Comparison of ENCODE assay signal across 16 cellular contexts in genomic region chr12:14938301-14938700, GRCh38. TPM values are rescaled to one million over a fixed set of nuclear protein-coding genes. Genes with fewer than 3 reads are reported as not detected.
A peak's percentile ranks its signal among the peaks of the same experiment; 100 is the strongest.
DNase-seq lines count a peak whose midpoint lies in the region; ATAC-seq, FAIRE-seq and TF ChIP-seq lines count a peak whose summit lies in the region.
"Had no signal": no experiment of that assay in that cellular context is flagged by ENCODE, and none has a peak within 500 bp of the region (broad histone marks: within the 10 kb centered on the region; RNA-seq: fewer than 3 reads in every experiment).

Gene ERP27 (minus strand): TSS chr12:14938537. CDS start chr12:14938508, 29 bp downstream.

- no peak within 1 kb of the TSS for H3K4me3 ChIP-seq in kidney (ENCODE audit: low read length in 2 of 2)
- no peak within 1 kb of the TSS for H3K4me3 ChIP-seq in A673 (ENCODE audit: low read depth, low read length, poor library complexity, severe bottlenecking)
- no peak within 1 kb of the TSS for H3K4me3 ChIP-seq in adrenal gland
- H3K4me3 ChIP-seq: ascending aorta, SJSA1 had no signal

- intact Hi-C loops in activated CD4-positive, alpha-beta memory T cell treated with anti-CD3 and anti-CD28 coated beads for 36 hours (cut with micrococcal nuclease): no loop called here
- intact Hi-C loops in kidney (cut with DNase I): no loop called here
- intact Hi-C loops in A673 (cut with micrococcal nuclease; ENCODE audit: unreplicated experiment): no loop called here
- intact Hi-C loops in adrenal gland (cut with DNase I): no loop called here

- no peak for TF ChIP-seq POLR2A in adrenal gland (IDR thresholded peaks at IDR 0.05)

- POLR2A ChIA-PET in activated CD4-positive, alpha-beta memory T cell treated with anti-CD3 and anti-CD28 coated beads for 36 hours (lab: Charles Lee): interaction anchor here (3.0 kb wide), 1 partner anchor 10 kb away, joined by 14 read pairs; no protein-coding TSS in a partner anchor
- POLR2A ChIA-PET in A673 (lab: Charles Lee; ENCODE audit: low non-redundant PET): no interaction called here

- H3K27ac Mint-ChIP-seq in activated CD8-positive, alpha-beta memory T cell treated with anti-CD3 and anti-CD28 coated beads, Interleukin-2, amount 10 ng/mL, durations not matched to agents 7 days and 5 days: peak within 1 kb of the TSS; percentile 24
- peak within 1 kb of the TSS; percentile 76 for H3K27ac Mint-ChIP-seq in activated CD4-positive, alpha-beta memory T cell treated with anti-CD3 and anti-CD28 coated beads for 36 hours
- H3K27ac Mint-ChIP-seq in stimulated activated naive B cell treated with anti-CD40 and anti-IgM and Interleukin-4, amounts not matched to agents 10 μg/mL and 1 μg/mL and 100 μg/mL, for 72 hours: peak within 1 kb of the TSS; percentile 90

- H3K27me3 ChIP-seq in A673 (replicated peaks; ENCODE audit: insufficient read depth, low read depth, low read length, poor library complexity) (no peaks in the 10 kb centered on the region), adrenal gland (no peaks in the 10 kb centered on the region)
- H3K27me3 ChIP-seq: ascending aorta, SJSA1 had no signal

- TF ChIP-seq CTCF in kidney (IDR thresholded peaks at IDR 0.05; ENCODE audit: borderline replicate concordance, extremely low read depth, insufficient read depth): no peak
- TF ChIP-seq CTCF in A673 (conservative IDR thresholded peaks at IDR 0.05; ENCODE audit: low read depth, low read length): no peak
- TF ChIP-seq CTCF in adrenal gland (IDR thresholded peaks at IDR 0.05): no peak

- H3K4me3 Mint-ChIP-seq in activated CD8-positive, alpha-beta memory T cell treated with anti-CD3 and anti-CD28 coated beads, Interleukin-2, amount 10 ng/mL, durations not matched to agents 7 days and 5 days: no peak within 1 kb of the TSS
- no peak within 1 kb of the TSS for H3K4me3 Mint-ChIP-seq in activated CD4-positive, alpha-beta memory T cell treated with anti-CD3 and anti-CD28 coated beads for 36 hours
- H3K4me3 Mint-ChIP-seq in stimulated activated naive B cell treated with anti-CD40 and anti-IgM and Interleukin-4, amounts not matched to agents 10 μg/mL and 1 μg/mL and 100 μg/mL, for 72 hours: peak within 1 kb of the TSS in 1 of 2 donors; percentile 31

- CTCF ChIA-PET in activated CD8-positive, alpha-beta memory T cell treated with anti-CD3 and anti-CD28 coated beads, Interleukin-2, amount 10 ng/mL, durations not matched to agents 7 days and 5 days (lab: Charles Lee): interaction anchor here (1.0 to 3.7 kb wide), 8 partner anchors 18 to 127 kb away, joined by 3 to 15 read pairs (median 4); no protein-coding TSS in a partner anchor
- CTCF ChIA-PET in activated CD4-positive, alpha-beta memory T cell treated with anti-CD3 and anti-CD28 coated beads for 36 hours (lab: Charles Lee): interaction anchor here (0.7 to 4.8 kb wide), 9 partner anchors 9 to 163 kb away, joined by 3 to 41 read pairs (median 4); partner anchors contain the start of gene ARHGDIB
- CTCF ChIA-PET in A673 (lab: Charles Lee): no interaction called here

- DNase-seq in activated CD8-positive, alpha-beta memory T cell treated with anti-CD3 and anti-CD28 coated beads, Interleukin-2, amount 10 ng/mL, durations not matched to agents 7 days and 5 days: no peak
- no peak for DNase-seq in activated CD8-positive, alpha-beta memory T cell treated with anti-CD3 and anti-CD28 coated beads, Interleukin-2, amount 50 U/mL, for 4 hours
- DNase-seq in activated CD4-positive, alpha-beta memory T cell treated with anti-CD3 and anti-CD28 coated beads for 36 hours: no peak
- DNase-seq in kidney (no peak), foreskin melanocyte (no peak), A673 (ENCODE audit: low spot score) (no peak), adrenal gland (no peak)
- DNase-seq in stimulated activated naive B cell treated with anti-CD40 and anti-IgM and Interleukin-4, amounts not matched to agents 10 μg/mL and 1 μg/mL and 100 μg/mL, for 72 hours: no peak
- DNase-seq: activated CD8-positive, alpha-beta memory T cell treated with anti-CD3 and anti-CD28 coated beads, Interleukin-2, amount 50 U/mL, for 48 hours; cortex of kidney; NCI-H1694; substantia nigra had no signal

- no peak for FAIRE-seq in kidney (lab: Jason Lieb, UNC)

- H3K36me3 ChIP-seq in kidney (ENCODE audit: control insufficient read depth in 1 of 2, insufficient read depth in 2 of 2, low read length in 2 of 2) (peaks cover 0 to 3% of the 10 kb centered on the region in 2 donors), A673 (ENCODE audit: insufficient read depth, low read length, poor library complexity, severe bottlenecking) (no peaks in the 10 kb centered on the region), adrenal gland (replicated peaks in 1 of 2) (peaks cover 0 to 15% of the 10 kb centered on the region in 2 donors)
- H3K36me3 ChIP-seq: SJSA1 had no signal

- peaks cover 10% of the 10 kb centered on the region for H3K4me1 Mint-ChIP-seq in activated CD8-positive, alpha-beta memory T cell treated with anti-CD3 and anti-CD28 coated beads, Interleukin-2, amount 10 ng/mL, durations not matched to agents 7 days and 5 days
- peaks cover 38% of the 10 kb centered on the region for H3K4me1 Mint-ChIP-seq in activated CD4-positive, alpha-beta memory T cell treated with anti-CD3 and anti-CD28 coated beads for 36 hours (ENCODE audit: low read depth)
- peaks cover 19 to 40% of the 10 kb centered on the region in 2 donors for H3K4me1 Mint-ChIP-seq in stimulated activated naive B cell treated with anti-CD40 and anti-IgM and Interleukin-4, amounts not matched to agents 10 μg/mL and 1 μg/mL and 100 μg/mL, for 72 hours

- no peaks in the 10 kb centered on the region for H3K9me3 Mint-ChIP-seq in activated CD8-positive, alpha-beta memory T cell treated with anti-CD3 and anti-CD28 coated beads, Interleukin-2, amount 10 ng/mL, durations not matched to agents 7 days and 5 days (ENCODE audit: low read depth)
- no peaks in the 10 kb centered on the region for H3K9me3 Mint-ChIP-seq in activated CD4-positive, alpha-beta memory T cell treated with anti-CD3 and anti-CD28 coated beads for 36 hours
- H3K9me3 Mint-ChIP-seq in stimulated activated naive B cell treated with anti-CD40 and anti-IgM and Interleukin-4, amounts not matched to agents 10 μg/mL and 1 μg/mL and 100 μg/mL, for 72 hours: peaks cover 0 to 4% of the 10 kb centered on the region in 2 donors

- ATAC-seq in activated CD8-positive, alpha-beta memory T cell treated with anti-CD3 and anti-CD28 coated beads, Interleukin-2, amount 10 ng/mL, durations not matched to agents 7 days and 5 days: no peak
- no peak for ATAC-seq in stimulated activated naive B cell treated with anti-CD40 and anti-IgM and Interleukin-4, amounts not matched to agents 10 μg/mL and 1 μg/mL and 100 μg/mL, for 72 hours (replicated peaks)

- BruUV-seq in A673 (replicated peaks; lab: Mats Ljungman, UMichigan): no TSS peak

- H3K27me3 Mint-ChIP-seq in activated CD8-positive, alpha-beta memory T cell treated with anti-CD3 and anti-CD28 coated beads, Interleukin-2, amount 10 ng/mL, durations not matched to agents 7 days and 5 days: no peaks in the 10 kb centered on the region
- no peaks in the 10 kb centered on the region for H3K27me3 Mint-ChIP-seq in activated CD4-positive, alpha-beta memory T cell treated with anti-CD3 and anti-CD28 coated beads for 36 hours
- no peaks in the 10 kb centered on the region for H3K27me3 Mint-ChIP-seq in stimulated activated naive B cell treated with anti-CD40 and anti-IgM and Interleukin-4, amounts not matched to agents 10 μg/mL and 1 μg/mL and 100 μg/mL, for 72 hours

- H3K27ac ChIP-seq in kidney (ENCODE audit: low read depth in 2 of 2, low read length in 2 of 2): no peak within 1 kb of the TSS
- H3K27ac ChIP-seq in A673 (ENCODE audit: low read depth, low read length, poor library complexity, severe bottlenecking): no peak within 1 kb of the TSS
- H3K27ac ChIP-seq in adrenal gland: no peak within 1 kb of the TSS
- H3K27ac ChIP-seq: ascending aorta, SJSA1 had no signal

- WGBS in adrenal gland, 4 donors: 64 to 82% (median 75%) methylated on average over 3 of the region's 3 CpGs

- H3K36me3 Mint-ChIP-seq in activated CD8-positive, alpha-beta memory T cell treated with anti-CD3 and anti-CD28 coated beads, Interleukin-2, amount 10 ng/mL, durations not matched to agents 7 days and 5 days: peaks cover 59% of the 10 kb centered on the region
- peaks cover 33% of the 10 kb centered on the region for H3K36me3 Mint-ChIP-seq in activated CD4-positive, alpha-beta memory T cell treated with anti-CD3 and anti-CD28 coated beads for 36 hours
- H3K36me3 Mint-ChIP-seq in stimulated activated naive B cell treated with anti-CD40 and anti-IgM and Interleukin-4, amounts not matched to agents 10 μg/mL and 1 μg/mL and 100 μg/mL, for 72 hours: peaks cover 40 to 58% of the 10 kb centered on the region in 2 donors

- H3K9me3 ChIP-seq in kidney (ENCODE audit: control insufficient read depth in 1 of 2, low read length in 2 of 2) (no peaks in the 10 kb centered on the region), A673 (ENCODE audit: low read depth, low read length, poor library complexity, severe bottlenecking) (no peaks in the 10 kb centered on the region), adrenal gland (replicated peaks in 1 of 3) (no peaks in the 10 kb centered on the region)
- H3K9me3 ChIP-seq: Caco-2, SJSA1 had no signal

- H3K9ac ChIP-seq in kidney (ENCODE audit: low read length in 2 of 2): no peak within 1 kb of the TSS

- H3K4me1 ChIP-seq in kidney (ENCODE audit: control insufficient read depth in 1 of 2, insufficient read depth in 1 of 2, low read depth in 1 of 2, low read length in 2 of 2) (peaks cover 7 to 12% of the 10 kb centered on the region in 2 donors), A673 (ENCODE audit: insufficient read depth, low read length, poor library complexity, severe bottlenecking) (no peaks in the 10 kb centered on the region), adrenal gland (replicated peaks in 1 of 2) (no peaks in the 10 kb centered on the region)
- H3K4me1 ChIP-seq: ascending aorta had no signal

RNA-seq across cellular contexts. Expression of gene ERP27, which starts in this region (rescaled TPM):
- 1 to 10 TPM; 5.4 to 7.7 TPM for total RNA-seq in activated CD8-positive, alpha-beta memory T cell treated with anti-CD3 and anti-CD28 coated beads, Interleukin-2, amount 10 ng/mL, durations not matched to agents 7 days and 5 days
- total RNA-seq in activated CD4-positive, alpha-beta memory T cell treated with anti-CD3 and anti-CD28 coated beads for 36 hours: 1 to 10 TPM; 1.5 to 2.5 TPM
- total RNA-seq in kidney (11.0 TPM), A673 (2021) (not detected in 2 replicates), adrenal gland (1 to 10 TPM in 4 of 8 donors, under 1 TPM in 2, not detected in 2; 0.18 to 2.3 (median 1.1) TPM)
- polyA plus RNA-seq in kidney (ENCODE audit: insufficient read depth, low read depth, low replicate concordance) (35.3 TPM), adrenal gland (1 to 10 TPM in 2 of 3 donors, under 1 TPM in 1; 0.34 to 3.0 (median 1.2) TPM)
- total RNA-seq: ascending aorta, NCI-H460, SJSA1 had no signal

Comparison
In these comparisons a context has a peak if more than half of its experiments do, and no peak if none do; other contexts are left out.
1. H3K27ac Mint-ChIP-seq: peak in every context shown above with its lines; median percentile 90 in stimulated activated naive B cell treated with anti-CD40 and anti-IgM and Interleukin-4, amounts not matched to agents 10 μg/mL and 1 μg/mL and 100 μg/mL, for 72 hours; 76 in activated CD4-positive, alpha-beta memory T cell treated with anti-CD3 and anti-CD28 coated beads for 36 hours; 24 in activated CD8-positive, alpha-beta memory T cell treated with anti-CD3 and anti-CD28 coated beads, Interleukin-2, amount 10 ng/mL, durations not matched to agents 7 days and 5 days.